8 cellular contexts compared by ENCODE assay signal in genomic region chr1:207321045-207321789, GRCh38. TPM values are rescaled to one million over a fixed set of nuclear protein-coding genes. Genes with fewer than 3 reads are reported as not detected.
DNase-seq lines count a peak whose midpoint lies in the region; ATAC-seq, FAIRE-seq and TF ChIP-seq lines count a peak whose summit lies in the region.

CD55 (plus strand) TSS chr1:207321678; CDS start chr1:207321766, 88 bp downstream.

- H3K4me1 ChIP-seq in left ventricle myocardium inferior (peaks cover 56% of the 10 kb centered on the region), prostate gland (replicated peaks) (peaks cover 3% of the 10 kb centered on the region), urinary bladder (ENCODE audit: insufficient read depth) (no peaks in the 10 kb centered on the region)

- H3K36me3 ChIP-seq in left ventricle myocardium inferior (peaks cover 25% of the 10 kb centered on the region), prostate gland (no peaks in the 10 kb centered on the region), urinary bladder (ENCODE audit: insufficient read depth) (peaks cover 2% of the 10 kb centered on the region)

- FAIRE-seq in GM12891 (lab: Jason Lieb, UNC), result peak; percentile 99

- H3K36me3 Mint-ChIP-seq in T-helper 17 cell (ENCODE audit: low read depth), result no peaks in the 10 kb centered on the region

- H3K27ac ChIP-seq in angular gyrus (ENCODE audit: low read depth, low read length) (peak within 1 kb of the TSS; percentile 75), left ventricle myocardium inferior (replicated peaks) (peak within 1 kb of the TSS; percentile 98), prostate gland (peak within 1 kb of the TSS; percentile 85 to 91), urinary bladder (ENCODE audit: low read depth) (peak within 1 kb of the TSS; percentile 99)

- peak; percentile 76 for DNase-seq in GM12891 (ENCODE audit: insufficient read length, low spot score)
- DNase-seq in NCI-H1417 treated with DMSO at 0.1 percent for 48 hours (lab: John Stamatoyannopoulos, UW), result peak; percentile 48
- peak; percentile 95 to 99 (median 95) for DNase-seq in T-helper 17 cell
- DNase-seq in left ventricle myocardium inferior, result peak; percentile 95
- DNase-seq in prostate gland (ENCODE audit: low spot score), result peak; percentile 89

- peak; percentile 35 for TF ChIP-seq CTCF in left ventricle myocardium inferior (IDR thresholded peaks at IDR 0.05; ENCODE audit: borderline replicate concordance)
- TF ChIP-seq CTCF in prostate gland (IDR thresholded peaks at IDR 0.05), result peak in 2 of 4 experiments; percentile 20 to 27

- no peaks in the 10 kb centered on the region for H3K27me3 Mint-ChIP-seq in T-helper 17 cell

- H3K4me3 ChIP-seq in left ventricle myocardium inferior, result peak within 1 kb of the TSS; percentile 90
- peak within 1 kb of the TSS; percentile 78 to 85 for H3K4me3 ChIP-seq in prostate gland
- peak within 1 kb of the TSS; percentile 92 for H3K4me3 ChIP-seq in urinary bladder (ENCODE audit: low read depth, low read length)

- peak within 1 kb of the TSS; percentile 99 for H3K27ac Mint-ChIP-seq in T-helper 17 cell

- H3K27me3 ChIP-seq in left ventricle myocardium inferior (ENCODE audit: low read depth) (no peaks in the 10 kb centered on the region), prostate gland (replicated peaks; ENCODE audit: insufficient read depth) (no peaks in the 10 kb centered on the region)

- H3K9me3 ChIP-seq in T-helper 17 cell (ENCODE audit: control insufficient read depth, low read length, poor library complexity, severe bottlenecking), result no peaks in the 10 kb centered on the region
- no peaks in the 10 kb centered on the region for H3K9me3 ChIP-seq in left ventricle myocardium inferior (replicated peaks)
- no peaks in the 10 kb centered on the region for H3K9me3 ChIP-seq in prostate gland

- intact Hi-C loops in left ventricle myocardium inferior (cut with micrococcal nuclease), result no loop called here
- intact Hi-C loops in prostate gland (cut with DNase I), result no loop called here

- TF ChIP-seq POLR2A in GM12891 (IDR thresholded peaks at IDR 0.05; ENCODE audit: low read depth, low read length) (peak; percentile 84; the same call in 1 of the 2 replicates), prostate gland (IDR thresholded peaks at IDR 0.05) (peak; percentile 88)

- peak within 1 kb of the TSS; percentile 97 for H3K4me3 Mint-ChIP-seq in T-helper 17 cell

- 0% methylated on average over 51 of the region's 53 CpGs for WGBS in prostate gland
- WGBS in urinary bladder, result under 1% methylated on average over 53 of the region's 53 CpGs

- ATAC-seq in HG02763 (IDR thresholded peaks at IDR 0.05; ENCODE audit: unreplicated experiment) (peak; percentile 89), T-helper 17 cell (peak; percentile 92)

- H3K4me1 Mint-ChIP-seq in T-helper 17 cell, result peaks cover 23% of the 10 kb centered on the region

TF ChIP-seq in GM12891, 5 proteins besides CTCF, POLR2A, EP300 and RAD21:
- TF ChIP-seq SPI1 (IDR thresholded peaks at IDR 0.05; ENCODE audit: low read depth, low read length) (peak; percentile 30; the same call in 1 of the 2 replicates), POU2F2 (IDR thresholded peaks at IDR 0.05; ENCODE audit: low read depth, low read length) (peak; percentile 42; the same call in 1 of the 2 replicates), POLR2AphosphoS5 (IDR thresholded peaks at IDR 0.05; ENCODE audit: low read depth, low read length) (peak; percentile 85), PAX5 (IDR thresholded peaks at IDR 0.05; ENCODE audit: insufficient read depth, low read length, severe bottlenecking) (peak; percentile 9), TAF1 (IDR thresholded peaks at IDR 0.05; ENCODE audit: low read depth, low read length) (peak; percentile 84)

RNA-seq across cellular contexts. Expression of gene CD55, which starts in this region (rescaled TPM):
- 5.9 TPM for polyA plus RNA-seq in GM12891 (2012; ENCODE audit: low read depth, missing spikeins)
- total RNA-seq in T-helper 17 cell (100 to 1,000 TPM in 1 of 2 donors, 10 to 100 TPM in 1; 98.3 to 133 TPM), left ventricle myocardium inferior (60.4 TPM), prostate gland (10 to 100 TPM; 22.8 to 30.2 TPM), urinary bladder (108 TPM)
- polyA plus RNA-seq in urinary bladder, result 83.1 TPM

Comparison
In these comparisons a context has a peak if more than half of its experiments do, and no peak if none do; other contexts are left out.
1. Peak in every context shown above with its lines: DNase-seq, ATAC-seq, H3K4me3 ChIP-seq and H3K27ac ChIP-seq.